In the genomic region with DNA sequence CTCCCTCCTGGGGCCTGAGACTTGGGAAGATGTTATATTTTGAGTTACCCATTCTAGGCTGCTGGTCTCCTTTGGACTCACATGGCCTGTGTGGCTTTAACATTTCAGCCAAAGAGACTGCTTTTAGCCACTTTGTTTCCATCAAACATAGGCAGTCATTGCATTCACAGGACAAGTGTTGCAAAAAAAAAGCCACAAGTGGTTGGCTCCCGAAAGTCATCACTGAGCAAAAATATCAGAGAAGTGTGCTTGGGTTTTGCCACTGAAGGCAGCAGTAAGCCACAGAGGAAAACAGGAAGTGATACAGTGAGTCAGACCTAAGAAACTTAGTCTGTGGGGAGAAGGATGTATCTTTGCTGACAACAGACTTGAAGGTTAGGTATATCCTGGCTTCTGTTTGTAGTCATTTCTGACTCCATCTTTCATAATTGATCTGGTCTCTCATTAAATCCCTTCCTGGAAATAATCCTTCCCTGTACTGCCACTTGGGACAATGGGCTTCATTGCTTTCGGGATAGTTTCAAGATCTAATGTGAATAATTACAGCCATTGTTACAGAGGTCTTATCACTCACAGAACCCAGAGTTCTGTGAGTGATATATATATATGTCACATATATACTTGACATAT, we compare ENCODE assay signal across 1 cellular context.
TF ChIP-seq lines count a peak whose summit lies in the region.

No MANE protein-coding gene starts in this region.

TF ChIP-seq in GM12878, 131 proteins besides CTCF, POLR2A, EP300 and RAD21 (continued from another document and continues in another):
- TF ChIP-seq, protein P1, sequence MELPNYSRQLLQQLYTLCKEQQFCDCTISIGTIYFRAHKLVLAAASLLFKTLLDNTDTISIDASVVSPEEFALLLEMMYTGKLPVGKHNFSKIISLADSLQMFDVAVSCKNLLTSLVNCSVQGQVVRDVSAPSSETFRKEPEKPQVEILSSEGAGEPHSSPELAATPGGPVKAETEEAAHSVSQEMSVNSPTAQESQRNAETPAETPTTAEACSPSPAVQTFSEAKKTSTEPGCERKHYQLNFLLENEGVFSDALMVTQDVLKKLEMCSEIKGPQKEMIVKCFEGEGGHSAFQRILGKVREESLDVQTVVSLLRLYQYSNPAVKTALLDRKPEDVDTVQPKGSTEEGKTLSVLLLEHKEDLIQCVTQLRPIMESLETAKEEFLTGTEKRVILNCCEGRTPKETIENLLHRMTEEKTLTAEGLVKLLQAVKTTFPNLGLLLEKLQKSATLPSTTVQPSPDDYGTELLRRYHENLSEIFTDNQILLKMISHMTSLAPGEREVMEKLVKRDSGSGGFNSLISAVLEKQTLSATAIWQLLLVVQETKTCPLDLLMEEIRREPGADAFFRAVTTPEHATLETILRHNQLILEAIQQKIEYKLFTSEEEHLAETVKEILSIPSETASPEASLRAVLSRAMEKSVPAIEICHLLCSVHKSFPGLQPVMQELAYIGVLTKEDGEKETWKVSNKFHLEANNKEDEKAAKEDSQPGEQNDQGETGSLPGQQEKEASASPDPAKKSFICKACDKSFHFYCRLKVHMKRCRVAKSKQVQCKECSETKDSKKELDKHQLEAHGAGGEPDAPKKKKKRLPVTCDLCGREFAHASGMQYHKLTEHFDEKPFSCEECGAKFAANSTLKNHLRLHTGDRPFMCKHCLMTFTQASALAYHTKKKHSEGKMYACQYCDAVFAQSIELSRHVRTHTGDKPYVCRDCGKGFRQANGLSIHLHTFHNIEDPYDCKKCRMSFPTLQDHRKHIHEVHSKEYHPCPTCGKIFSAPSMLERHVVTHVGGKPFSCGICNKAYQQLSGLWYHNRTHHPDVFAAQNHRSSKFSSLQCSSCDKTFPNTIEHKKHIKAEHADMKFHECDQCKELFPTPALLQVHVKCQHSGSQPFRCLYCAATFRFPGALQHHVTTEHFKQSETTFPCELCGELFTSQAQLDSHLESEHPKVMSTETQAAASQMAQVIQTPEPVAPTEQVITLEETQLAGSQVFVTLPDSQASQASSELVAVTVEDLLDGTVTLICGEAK (IDR thresholded peaks at IDR 0.05; ENCODE audit: borderline replicate concordance) = no peak
- TF ChIP-seq TCF7 (IDR thresholded peaks at IDR 0.05; ENCODE audit: borderline replicate concordance) = no peak
- TF ChIP-seq BRCA1 (IDR thresholded peaks at IDR 0.05; ENCODE audit: low read depth, low read length) = no peak
- TF ChIP-seq, protein P2, sequence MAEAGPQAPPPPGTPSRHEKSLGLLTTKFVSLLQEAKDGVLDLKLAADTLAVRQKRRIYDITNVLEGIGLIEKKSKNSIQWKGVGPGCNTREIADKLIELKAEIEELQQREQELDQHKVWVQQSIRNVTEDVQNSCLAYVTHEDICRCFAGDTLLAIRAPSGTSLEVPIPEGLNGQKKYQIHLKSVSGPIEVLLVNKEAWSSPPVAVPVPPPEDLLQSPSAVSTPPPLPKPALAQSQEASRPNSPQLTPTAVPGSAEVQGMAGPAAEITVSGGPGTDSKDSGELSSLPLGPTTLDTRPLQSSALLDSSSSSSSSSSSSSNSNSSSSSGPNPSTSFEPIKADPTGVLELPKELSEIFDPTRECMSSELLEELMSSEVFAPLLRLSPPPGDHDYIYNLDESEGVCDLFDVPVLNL (IDR thresholded peaks at IDR 0.05; ENCODE audit: low read depth, low read length) = no peak
- TF ChIP-seq POU2F2 (IDR thresholded peaks at IDR 0.05; ENCODE audit: borderline replicate concordance, low read depth, low read length) = peak; percentile 35; the same call in 1 of the 3 replicates
- peak; percentile 43; the same call in 1 of the 2 replicates for TF ChIP-seq RAD51 (IDR thresholded peaks at IDR 0.05)
- TF ChIP-seq ETV6 (conservative IDR thresholded peaks at IDR 0.05 in 1 of 2, IDR thresholded peaks at IDR 0.05 in 1 of 2; ENCODE audit: borderline replicate concordance in 1 of 2, low read depth in 1 of 2) = peak in 1 of 2 experiments; percentile 76; a peak in 2 of 4 replicates
- TF ChIP-seq STAT1 (conservative IDR thresholded peaks at IDR 0.05) = no peak
- TF ChIP-seq KDM1A (IDR thresholded peaks at IDR 0.05; ENCODE audit: borderline replicate concordance) = no peak
- no peak; the same call in 1 of the 2 replicates for TF ChIP-seq MTA3 (IDR thresholded peaks at IDR 0.05; ENCODE audit: borderline replicate concordance, low read length)
- TF ChIP-seq SMAD5 (IDR thresholded peaks at IDR 0.05; ENCODE audit: low read depth) = no peak
- no peak for TF ChIP-seq POLR2AphosphoS2 (IDR thresholded peaks at IDR 0.05; ENCODE audit: low read depth, low read length)
- 0 out of 2 replicates have a peak, but pooled peaks have one; percentile 48 for TF ChIP-seq GABPA (IDR thresholded peaks at IDR 0.05; ENCODE audit: low read depth)
- TF ChIP-seq, protein P3, sequence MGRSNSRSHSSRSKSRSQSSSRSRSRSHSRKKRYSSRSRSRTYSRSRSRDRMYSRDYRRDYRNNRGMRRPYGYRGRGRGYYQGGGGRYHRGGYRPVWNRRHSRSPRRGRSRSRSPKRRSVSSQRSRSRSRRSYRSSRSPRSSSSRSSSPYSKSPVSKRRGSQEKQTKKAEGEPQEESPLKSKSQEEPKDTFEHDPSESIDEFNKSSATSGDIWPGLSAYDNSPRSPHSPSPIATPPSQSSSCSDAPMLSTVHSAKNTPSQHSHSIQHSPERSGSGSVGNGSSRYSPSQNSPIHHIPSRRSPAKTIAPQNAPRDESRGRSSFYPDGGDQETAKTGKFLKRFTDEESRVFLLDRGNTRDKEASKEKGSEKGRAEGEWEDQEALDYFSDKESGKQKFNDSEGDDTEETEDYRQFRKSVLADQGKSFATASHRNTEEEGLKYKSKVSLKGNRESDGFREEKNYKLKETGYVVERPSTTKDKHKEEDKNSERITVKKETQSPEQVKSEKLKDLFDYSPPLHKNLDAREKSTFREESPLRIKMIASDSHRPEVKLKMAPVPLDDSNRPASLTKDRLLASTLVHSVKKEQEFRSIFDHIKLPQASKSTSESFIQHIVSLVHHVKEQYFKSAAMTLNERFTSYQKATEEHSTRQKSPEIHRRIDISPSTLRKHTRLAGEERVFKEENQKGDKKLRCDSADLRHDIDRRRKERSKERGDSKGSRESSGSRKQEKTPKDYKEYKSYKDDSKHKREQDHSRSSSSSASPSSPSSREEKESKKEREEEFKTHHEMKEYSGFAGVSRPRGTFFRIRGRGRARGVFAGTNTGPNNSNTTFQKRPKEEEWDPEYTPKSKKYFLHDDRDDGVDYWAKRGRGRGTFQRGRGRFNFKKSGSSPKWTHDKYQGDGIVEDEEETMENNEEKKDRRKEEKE (IDR thresholded peaks at IDR 0.05) = no peak
- no peak for TF ChIP-seq MEF2A (IDR thresholded peaks at IDR 0.05; ENCODE audit: insufficient read depth, low read depth, low read length)
- peak; percentile 93; the same call in 1 of the 2 replicates for TF ChIP-seq BACH1 (IDR thresholded peaks at IDR 0.05; ENCODE audit: borderline replicate concordance)
- TF ChIP-seq, protein P4, sequence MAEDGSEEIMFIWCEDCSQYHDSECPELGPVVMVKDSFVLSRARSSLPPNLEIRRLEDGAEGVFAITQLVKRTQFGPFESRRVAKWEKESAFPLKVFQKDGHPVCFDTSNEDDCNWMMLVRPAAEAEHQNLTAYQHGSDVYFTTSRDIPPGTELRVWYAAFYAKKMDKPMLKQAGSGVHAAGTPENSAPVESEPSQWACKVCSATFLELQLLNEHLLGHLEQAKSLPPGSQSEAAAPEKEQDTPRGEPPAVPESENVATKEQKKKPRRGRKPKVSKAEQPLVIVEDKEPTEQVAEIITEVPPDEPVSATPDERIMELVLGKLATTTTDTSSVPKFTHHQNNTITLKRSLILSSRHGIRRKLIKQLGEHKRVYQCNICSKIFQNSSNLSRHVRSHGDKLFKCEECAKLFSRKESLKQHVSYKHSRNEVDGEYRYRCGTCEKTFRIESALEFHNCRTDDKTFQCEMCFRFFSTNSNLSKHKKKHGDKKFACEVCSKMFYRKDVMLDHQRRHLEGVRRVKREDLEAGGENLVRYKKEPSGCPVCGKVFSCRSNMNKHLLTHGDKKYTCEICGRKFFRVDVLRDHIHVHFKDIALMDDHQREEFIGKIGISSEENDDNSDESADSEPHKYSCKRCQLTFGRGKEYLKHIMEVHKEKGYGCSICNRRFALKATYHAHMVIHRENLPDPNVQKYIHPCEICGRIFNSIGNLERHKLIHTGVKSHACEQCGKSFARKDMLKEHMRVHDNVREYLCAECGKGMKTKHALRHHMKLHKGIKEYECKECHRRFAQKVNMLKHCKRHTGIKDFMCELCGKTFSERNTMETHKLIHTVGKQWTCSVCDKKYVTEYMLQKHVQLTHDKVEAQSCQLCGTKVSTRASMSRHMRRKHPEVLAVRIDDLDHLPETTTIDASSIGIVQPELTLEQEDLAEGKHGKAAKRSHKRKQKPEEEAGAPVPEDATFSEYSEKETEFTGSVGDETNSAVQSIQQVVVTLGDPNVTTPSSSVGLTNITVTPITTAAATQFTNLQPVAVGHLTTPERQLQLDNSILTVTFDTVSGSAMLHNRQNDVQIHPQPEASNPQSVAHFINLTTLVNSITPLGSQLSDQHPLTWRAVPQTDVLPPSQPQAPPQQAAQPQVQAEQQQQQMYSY (CRISPR knock-in tag; IDR thresholded peaks at IDR 0.05) = no peak
- TF ChIP-seq, protein P5, sequence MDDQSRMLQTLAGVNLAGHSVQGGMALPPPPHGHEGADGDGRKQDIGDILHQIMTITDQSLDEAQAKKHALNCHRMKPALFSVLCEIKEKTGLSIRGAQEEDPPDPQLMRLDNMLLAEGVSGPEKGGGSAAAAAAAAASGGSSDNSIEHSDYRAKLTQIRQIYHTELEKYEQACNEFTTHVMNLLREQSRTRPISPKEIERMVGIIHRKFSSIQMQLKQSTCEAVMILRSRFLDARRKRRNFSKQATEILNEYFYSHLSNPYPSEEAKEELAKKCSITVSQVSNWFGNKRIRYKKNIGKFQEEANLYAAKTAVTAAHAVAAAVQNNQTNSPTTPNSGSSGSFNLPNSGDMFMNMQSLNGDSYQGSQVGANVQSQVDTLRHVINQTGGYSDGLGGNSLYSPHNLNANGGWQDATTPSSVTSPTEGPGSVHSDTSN (IDR thresholded peaks at IDR 0.05; ENCODE audit: insufficient replicate concordance, low read depth, low read length) = no peak
- TF ChIP-seq TCF12 (IDR thresholded peaks at IDR 0.05; ENCODE audit: low read depth, low read length) = no peak
- peak; percentile 44; the same call in 1 of the 2 replicates for TF ChIP-seq CREB1 (IDR thresholded peaks at IDR 0.05; ENCODE audit: low read depth)
- TF ChIP-seq, protein P6, sequence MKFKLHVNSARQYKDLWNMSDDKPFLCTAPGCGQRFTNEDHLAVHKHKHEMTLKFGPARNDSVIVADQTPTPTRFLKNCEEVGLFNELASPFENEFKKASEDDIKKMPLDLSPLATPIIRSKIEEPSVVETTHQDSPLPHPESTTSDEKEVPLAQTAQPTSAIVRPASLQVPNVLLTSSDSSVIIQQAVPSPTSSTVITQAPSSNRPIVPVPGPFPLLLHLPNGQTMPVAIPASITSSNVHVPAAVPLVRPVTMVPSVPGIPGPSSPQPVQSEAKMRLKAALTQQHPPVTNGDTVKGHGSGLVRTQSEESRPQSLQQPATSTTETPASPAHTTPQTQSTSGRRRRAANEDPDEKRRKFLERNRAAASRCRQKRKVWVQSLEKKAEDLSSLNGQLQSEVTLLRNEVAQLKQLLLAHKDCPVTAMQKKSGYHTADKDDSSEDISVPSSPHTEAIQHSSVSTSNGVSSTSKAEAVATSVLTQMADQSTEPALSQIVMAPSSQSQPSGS (IDR thresholded peaks at IDR 0.05; ENCODE audit: low read length) = peak; percentile 87
- no peak for TF ChIP-seq POLR2AphosphoS5 (IDR thresholded peaks at IDR 0.05; ENCODE audit: low read length)
- TF ChIP-seq SIX5 (IDR thresholded peaks at IDR 0.05; ENCODE audit: low read depth, low read length, severe bottlenecking) = peak; percentile 7
- TF ChIP-seq ZZZ3 (IDR thresholded peaks at IDR 0.05; ENCODE audit: control insufficient read depth, insufficient read length, low read depth) = no peak
- TF ChIP-seq ZNF622 (IDR thresholded peaks at IDR 0.05) = no peak
- TF ChIP-seq SMARCA5 (IDR thresholded peaks at IDR 0.05) = peak; percentile 43; the same call in 1 of the 2 replicates
- TF ChIP-seq RFX5 (IDR thresholded peaks at IDR 0.05; ENCODE audit: low read depth, low read length) = 0 out of 2 replicates have a peak, but pooled peaks have one; percentile 42
- no peak for TF ChIP-seq HCFC1 (IDR thresholded peaks at IDR 0.05; ENCODE audit: low read length)
- no peak for TF ChIP-seq PAX8 (IDR thresholded peaks at IDR 0.05)
- 0 out of 2 replicates have a peak, but pooled peaks have one; percentile 40 for TF ChIP-seq GATAD2B (conservative IDR thresholded peaks at IDR 0.05; ENCODE audit: low read depth)
- TF ChIP-seq, protein P7, sequence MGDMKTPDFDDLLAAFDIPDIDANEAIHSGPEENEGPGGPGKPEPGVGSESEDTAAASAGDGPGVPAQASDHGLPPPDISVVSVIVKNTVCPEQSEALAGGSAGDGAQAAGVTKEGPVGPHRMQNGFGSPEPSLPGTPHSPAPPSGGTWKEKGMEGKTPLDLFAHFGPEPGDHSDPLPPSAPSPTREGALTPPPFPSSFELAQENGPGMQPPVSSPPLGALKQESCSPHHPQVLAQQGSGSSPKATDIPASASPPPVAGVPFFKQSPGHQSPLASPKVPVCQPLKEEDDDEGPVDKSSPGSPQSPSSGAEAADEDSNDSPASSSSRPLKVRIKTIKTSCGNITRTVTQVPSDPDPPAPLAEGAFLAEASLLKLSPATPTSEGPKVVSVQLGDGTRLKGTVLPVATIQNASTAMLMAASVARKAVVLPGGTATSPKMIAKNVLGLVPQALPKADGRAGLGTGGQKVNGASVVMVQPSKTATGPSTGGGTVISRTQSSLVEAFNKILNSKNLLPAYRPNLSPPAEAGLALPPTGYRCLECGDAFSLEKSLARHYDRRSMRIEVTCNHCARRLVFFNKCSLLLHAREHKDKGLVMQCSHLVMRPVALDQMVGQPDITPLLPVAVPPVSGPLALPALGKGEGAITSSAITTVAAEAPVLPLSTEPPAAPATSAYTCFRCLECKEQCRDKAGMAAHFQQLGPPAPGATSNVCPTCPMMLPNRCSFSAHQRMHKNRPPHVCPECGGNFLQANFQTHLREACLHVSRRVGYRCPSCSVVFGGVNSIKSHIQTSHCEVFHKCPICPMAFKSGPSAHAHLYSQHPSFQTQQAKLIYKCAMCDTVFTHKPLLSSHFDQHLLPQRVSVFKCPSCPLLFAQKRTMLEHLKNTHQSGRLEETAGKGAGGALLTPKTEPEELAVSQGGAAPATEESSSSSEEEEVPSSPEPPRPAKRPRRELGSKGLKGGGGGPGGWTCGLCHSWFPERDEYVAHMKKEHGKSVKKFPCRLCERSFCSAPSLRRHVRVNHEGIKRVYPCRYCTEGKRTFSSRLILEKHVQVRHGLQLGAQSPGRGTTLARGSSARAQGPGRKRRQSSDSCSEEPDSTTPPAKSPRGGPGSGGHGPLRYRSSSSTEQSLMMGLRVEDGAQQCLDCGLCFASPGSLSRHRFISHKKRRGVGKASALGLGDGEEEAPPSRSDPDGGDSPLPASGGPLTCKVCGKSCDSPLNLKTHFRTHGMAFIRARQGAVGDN (IDR thresholded peaks at IDR 0.05) = peak; percentile 70; the same call in 1 of the 2 replicates
- TF ChIP-seq IKZF1 (conservative IDR thresholded peaks at IDR 0.05) = peak; percentile 87
- TF ChIP-seq EZH2 (IDR thresholded peaks at IDR 0.05; ENCODE audit: borderline replicate concordance, control insufficient read depth, low read depth, low read length) = no peak
- no peak for TF ChIP-seq SMAD1 (IDR thresholded peaks at IDR 0.05; ENCODE audit: low read depth, partially characterized antibody)
- peak; percentile 82; the same call in 1 of the 2 replicates for TF ChIP-seq FOXM1 (IDR thresholded peaks at IDR 0.05; ENCODE audit: low read depth, low read length)
- TF ChIP-seq RELA (IDR thresholded peaks at IDR 0.05; ENCODE audit: borderline replicate concordance, partially characterized antibody) = no peak
